1 cellular context compared by ENCODE assay signal in genomic region chr11:130068546-130068985, GRCh38.
TF ChIP-seq lines count a peak whose summit lies in the region.

No MANE protein-coding gene starts in this region.

TF ChIP-seq in liver, 16 proteins besides CTCF, POLR2A, EP300 and RAD21 (continued from another document):
- no peak for TF ChIP-seq YY1 (IDR thresholded peaks at IDR 0.05)
- no peak for TF ChIP-seq TAF1 (conservative IDR thresholded peaks at IDR 0.05)
- TF ChIP-seq ATF3 (IDR thresholded peaks at IDR 0.05), result no peak
- no peak for TF ChIP-seq HNF4A (conservative IDR thresholded peaks at IDR 0.05)
- no peak for TF ChIP-seq SP1 (IDR thresholded peaks at IDR 0.05)
- TF ChIP-seq RXRA (IDR thresholded peaks at IDR 0.05), result no peak
- no peak for TF ChIP-seq NR2F2 (IDR thresholded peaks at IDR 0.05)
- TF ChIP-seq HNF4G (IDR thresholded peaks at IDR 0.05), result no peak
